ENCODE assay signal across 8 cellular contexts in the genomic region with DNA sequence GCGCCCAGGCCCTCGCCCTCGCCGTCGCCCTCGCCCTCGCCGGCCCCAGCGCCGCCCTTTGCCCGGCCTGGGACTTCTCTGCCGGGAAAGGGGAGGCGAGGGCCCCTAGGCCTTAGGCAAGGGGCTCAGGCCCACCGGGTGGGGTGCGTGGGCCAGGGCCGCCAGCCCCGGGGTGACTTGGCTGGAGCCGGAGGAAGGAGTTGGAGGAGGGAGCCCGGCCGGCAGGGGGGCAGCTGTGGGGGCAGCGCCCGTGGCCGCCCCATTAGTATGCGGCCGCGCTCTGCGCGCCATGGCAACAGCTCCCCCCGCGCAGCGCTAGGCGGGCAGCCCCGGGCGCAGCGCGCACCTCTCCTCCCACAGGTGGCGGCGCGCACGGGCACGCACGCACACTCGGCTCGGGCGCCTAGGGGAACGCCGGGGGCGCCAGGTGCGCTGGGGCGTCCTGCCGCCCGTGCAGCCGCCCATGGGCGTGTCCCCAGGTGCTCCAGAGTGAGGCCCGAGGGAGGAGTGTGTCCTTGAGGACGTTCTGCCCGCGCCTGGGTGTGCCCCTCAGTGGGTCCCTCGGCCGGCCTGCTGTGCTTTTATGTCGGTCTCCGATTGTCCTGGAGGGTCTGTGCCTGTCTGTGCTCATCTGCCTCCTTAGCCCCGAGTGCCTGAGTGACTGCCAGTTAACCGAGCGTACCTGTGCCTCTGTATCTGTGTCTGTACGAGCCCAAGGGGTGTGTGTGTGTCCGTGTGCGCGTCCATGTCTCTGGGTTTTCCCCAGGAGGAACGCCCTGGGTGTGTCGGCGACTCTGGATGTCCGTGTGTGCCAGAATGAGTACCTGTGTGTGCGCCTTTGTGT. TPM values are rescaled to one million over a fixed set of nuclear protein-coding genes. Genes with fewer than 3 reads are reported as not detected.
DNase-seq lines count a peak whose midpoint lies in the region; ATAC-seq and TF ChIP-seq lines count a peak whose summit lies in the region.

No MANE protein-coding gene starts in this region.

- H3K9me3 Mint-ChIP-seq in activated CD8-positive, alpha-beta T cell treated with anti-CD3 and anti-CD28 coated beads for 36 hours: no peaks in the 10 kb centered on the region
- no peaks in the 10 kb centered on the region for H3K9me3 Mint-ChIP-seq in effector memory CD8-positive, alpha-beta T cell

- H3K4me1 Mint-ChIP-seq in activated CD8-positive, alpha-beta T cell treated with anti-CD3 and anti-CD28 coated beads for 36 hours (ENCODE audit: low read depth): peaks cover 52% of the 10 kb centered on the region
- H3K4me1 Mint-ChIP-seq in effector memory CD8-positive, alpha-beta T cell (ENCODE audit: low read depth in 2 of 2): peaks cover 40 to 48% of the 10 kb centered on the region in 2 donors

- H3K4me3 ChIP-seq in mucosa of stomach (ENCODE audit: low read length) (peak overlapping the region; percentile 42), testis (peak overlapping the region; percentile 45 to 59)

- CTCF ChIA-PET in activated CD8-positive, alpha-beta T cell treated with anti-CD3 and anti-CD28 coated beads for 36 hours (lab: Charles Lee): interaction anchor here (1.0 to 9.8 kb wide), 4 partner anchors 74 to 135 kb away, joined by 3 to 54 read pairs (median 4); partner anchors contain the start of gene AHDC1

- H3K27me3 Mint-ChIP-seq in activated CD8-positive, alpha-beta T cell treated with anti-CD3 and anti-CD28 coated beads for 36 hours: no peaks in the 10 kb centered on the region
- peaks cover 8 to 12% of the 10 kb centered on the region in 2 donors for H3K27me3 Mint-ChIP-seq in effector memory CD8-positive, alpha-beta T cell

- no peak for TF ChIP-seq CTCF in activated CD8-positive, alpha-beta T cell treated with anti-CD3 and anti-CD28 coated beads for 36 hours (IDR thresholded peaks at IDR 0.05)
- peak in 1 of 3 experiments; percentile 5 for TF ChIP-seq CTCF in testis (IDR thresholded peaks at IDR 0.05)

- POLR2A ChIA-PET in activated CD8-positive, alpha-beta T cell treated with anti-CD3 and anti-CD28 coated beads for 36 hours (lab: Charles Lee): interaction anchor here (0.6 to 1.8 kb wide), 4 partner anchors 27 to 127 kb away, joined by 3 to 5 read pairs (median 3); no protein-coding TSS in a partner anchor

- WGBS in testis, 2 donors: 1 to 20% methylated on average over 1 to 27 of the region's 74 CpGs

- H3K4me3 Mint-ChIP-seq in activated CD8-positive, alpha-beta T cell treated with anti-CD3 and anti-CD28 coated beads for 36 hours: peak overlapping the region; percentile 97
- H3K4me3 Mint-ChIP-seq in effector memory CD8-positive, alpha-beta T cell: peak overlapping the region; percentile 46 to 51

- H3K9ac ChIP-seq in mucosa of stomach (ENCODE audit: low read length): peak overlapping the region; percentile 59

- peak; percentile 34 for ATAC-seq in activated CD8-positive, alpha-beta T cell treated with anti-CD3 and anti-CD28 coated beads for 36 hours
- peak; percentile 64 for ATAC-seq in effector memory CD8-positive, alpha-beta T cell (replicated peaks)

- peaks cover 3% of the 10 kb centered on the region for H3K36me3 ChIP-seq in mucosa of stomach (ENCODE audit: control insufficient read depth, insufficient read depth, low read length)
- H3K36me3 ChIP-seq in testis (ENCODE audit: low read depth, missing control alignments): no peaks in the 10 kb centered on the region

- H3K27ac ChIP-seq in testis: peak overlapping the region; percentile 91 to 92

- peak overlapping the region; percentile 46 for H3K27ac Mint-ChIP-seq in activated CD8-positive, alpha-beta T cell treated with anti-CD3 and anti-CD28 coated beads for 36 hours
- peak overlapping the region in 1 of 2 donors; percentile 75 for H3K27ac Mint-ChIP-seq in effector memory CD8-positive, alpha-beta T cell

- H3K4me1 ChIP-seq in mucosa of stomach (ENCODE audit: control insufficient read depth, insufficient read depth, low read length) (peaks cover 57% of the 10 kb centered on the region), testis (peaks cover 67% of the 10 kb centered on the region)

- H3K36me3 Mint-ChIP-seq in activated CD8-positive, alpha-beta T cell treated with anti-CD3 and anti-CD28 coated beads for 36 hours (ENCODE audit: low read depth): peaks cover 26% of the 10 kb centered on the region
- H3K36me3 Mint-ChIP-seq in effector memory CD8-positive, alpha-beta T cell (ENCODE audit: insufficient read depth): peaks cover 4% of the 10 kb centered on the region

- DNase-seq in G401 (ENCODE audit: low spot score): peak; percentile 72
- DNase-seq in NCI-H2081 (lab: John Stamatoyannopoulos, UW): peak; percentile 87 to 95
- peak; percentile 66 for DNase-seq in activated CD8-positive, alpha-beta T cell treated with anti-CD3 and anti-CD28 coated beads for 36 hours
- DNase-seq in effector memory CD8-positive, alpha-beta T cell: peak in 2 of 3 experiments; percentile 34 to 46
- peak; percentile 70 for DNase-seq in testis
- DNase-seq in GM19240 (ENCODE audit: insufficient read length, low spot score): no peak
- DNase-seq in medulla oblongata (ENCODE audit: extremely low spot score): no peak

- no peak for TF ChIP-seq POLR2A in testis (IDR thresholded peaks at IDR 0.05)

- in situ Hi-C loops in G401 (cut with HindIII; ENCODE audit: low sequenced_read_pairs): no loop called here

- H3K9me3 ChIP-seq in mucosa of stomach (ENCODE audit: control insufficient read depth, low read length) (no peaks in the 10 kb centered on the region), testis (no peaks in the 10 kb centered on the region)

- intact Hi-C loops in activated CD8-positive, alpha-beta T cell treated with anti-CD3 and anti-CD28 coated beads for 36 hours (cut with micrococcal nuclease): loop anchor here (5.0 to 10.0 kb wide), 2 partner anchors 81 to 137 kb away; no protein-coding TSS in a partner anchor
- intact Hi-C loops in testis (cut with DNase I; ENCODE audit: low total_unique reads): no loop called here

- H3K27me3 ChIP-seq in mucosa of stomach (ENCODE audit: control insufficient read depth, insufficient read depth, low read length) (no peaks in the 10 kb centered on the region), testis (no peaks in the 10 kb centered on the region)

RNA-seq across cellular contexts. Expression of gene WASF2, which starts 38.1 kb away (rescaled TPM):
- total RNA-seq in G401 (2014; rRNA removed; shearing (Covaris generic)): 10.4 and 14.2 TPM in 2 replicates
- 100 to 1,000 TPM; 108 to 111 TPM for total RNA-seq in activated CD8-positive, alpha-beta T cell treated with anti-CD3 and anti-CD28 coated beads for 36 hours
- total RNA-seq in testis: 10 to 100 TPM; 57.8 to 58.0 TPM
- polyA plus RNA-seq in testis (ENCODE audit: insufficient read depth, low read depth, low replicate concordance): 128 TPM

Comparison
In these comparisons a context has a peak if more than half of its experiments do, and no peak if none do; other contexts are left out.
1. DNase-seq: peak in G401 (single experiment), NCI-H2081 (2 of 2), activated CD8-positive, alpha-beta T cell treated with anti-CD3 and anti-CD28 coated beads for 36 hours (single experiment), effector memory CD8-positive, alpha-beta T cell (2 of 3) and testis (single experiment); none in GM19240 (single experiment) and medulla oblongata (single experiment).